Comparison of ENCODE assay signal across 1 cellular context in the genomic region with DNA sequence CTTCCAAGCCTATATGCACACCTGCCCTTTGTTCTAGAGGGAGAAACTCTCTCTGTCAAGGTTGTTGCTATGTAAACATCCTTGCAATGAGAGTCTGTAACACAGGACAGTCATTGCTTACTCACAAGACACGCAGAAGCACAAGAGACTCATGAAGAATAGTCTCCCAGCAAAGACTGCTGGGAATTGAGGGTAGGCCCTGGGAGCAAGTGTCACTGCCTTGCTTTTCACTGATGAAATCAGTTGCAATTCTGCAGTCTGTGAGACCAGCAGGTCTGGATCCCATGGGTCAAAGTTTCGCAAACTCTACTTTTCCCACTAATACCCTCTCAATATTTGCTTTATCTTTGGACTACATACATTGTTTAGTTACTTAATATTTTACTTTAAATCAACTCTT.
TF ChIP-seq lines count a peak whose summit lies in the region.

No MANE protein-coding gene starts in this region.

TF ChIP-seq in HepG2, 621 proteins besides CTCF, POLR2A, EP300 and RAD21 (continued from another document and continues in another):
- TF ChIP-seq DPF2 (CRISPR knock-in tag; IDR thresholded peaks at IDR 0.05; ENCODE audit: borderline replicate concordance, low read depth) (peak; percentile 90), HDAC2 (CRISPR knock-in tag; IDR thresholded peaks at IDR 0.05) (peak; percentile 87), DNMT1 (CRISPR knock-in tag; IDR thresholded peaks at IDR 0.05) (no peak), TGIF2 (CRISPR knock-in tag; IDR thresholded peaks at IDR 0.05) (no peak; the same call in 1 of the 2 replicates), FOXJ3 (CRISPR knock-in tag; IDR thresholded peaks at IDR 0.05; ENCODE audit: borderline replicate concordance) (peak; percentile 89; the same call in 1 of the 2 replicates), ZNF572 (CRISPR knock-in tag; IDR thresholded peaks at IDR 0.05) (no peak), ZNF850 (CRISPR knock-in tag; conservative IDR thresholded peaks at IDR 0.05) (no peak), U2AF2 (IDR thresholded peaks at IDR 0.05; ENCODE audit: low read depth, low read length) (no peak), ZNF530 (CRISPR knock-in tag; IDR thresholded peaks at IDR 0.05; ENCODE audit: low read depth) (no peak), GATAD2A (CRISPR knock-in tag; IDR thresholded peaks at IDR 0.05) (peak; percentile 99), SIN3B (IDR thresholded peaks at IDR 0.05; ENCODE audit: low read length) (no peak), ZFP90 (CRISPR knock-in tag; IDR thresholded peaks at IDR 0.05; ENCODE audit: borderline replicate concordance) (no peak), PHB2 (IDR thresholded peaks at IDR 0.05; ENCODE audit: partially characterized antibody) (no peak), ZKSCAN5 (CRISPR knock-in tag; IDR thresholded peaks at IDR 0.05) (no peak), EZH2 (conservative IDR thresholded peaks at IDR 0.05; ENCODE audit: low read depth, low read length) (no peak), EED (CRISPR knock-in tag; IDR thresholded peaks at IDR 0.05) (no peak), HOXA3 (CRISPR knock-in tag; IDR thresholded peaks at IDR 0.05) (peak; percentile 58; the same call in 1 of the 2 replicates), ZNF598 (CRISPR knock-in tag; IDR thresholded peaks at IDR 0.05; ENCODE audit: borderline replicate concordance) (no peak), KAT8 (CRISPR knock-in tag; IDR thresholded peaks at IDR 0.05) (peak; percentile 81; the same call in 1 of the 2 replicates), ZNF350 (CRISPR knock-in tag; IDR thresholded peaks at IDR 0.05; ENCODE audit: borderline replicate concordance, low read depth) (peak; percentile 62; the same call in 1 of the 2 replicates), GZF1 (CRISPR knock-in tag; IDR thresholded peaks at IDR 0.05) (no peak), ZNF260 (CRISPR knock-in tag; IDR thresholded peaks at IDR 0.05; ENCODE audit: borderline replicate concordance, low read depth) (no peak), MTF1 (CRISPR knock-in tag; IDR thresholded peaks at IDR 0.05) (no peak), KLF16 (CRISPR knock-in tag; IDR thresholded peaks at IDR 0.05) (no peak; a peak in 2 of 4 replicates), ZEB1 (IDR thresholded peaks at IDR 0.05; ENCODE audit: insufficient replicate concordance, low read depth) (peak; percentile 73), PPARG (CRISPR knock-in tag; conservative IDR thresholded peaks at IDR 0.05) (peak; percentile 80)
- TF ChIP-seq, protein P1, sequence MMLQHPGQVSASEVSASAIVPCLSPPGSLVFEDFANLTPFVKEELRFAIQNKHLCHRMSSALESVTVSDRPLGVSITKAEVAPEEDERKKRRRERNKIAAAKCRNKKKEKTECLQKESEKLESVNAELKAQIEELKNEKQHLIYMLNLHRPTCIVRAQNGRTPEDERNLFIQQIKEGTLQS (CRISPR knock-in tag; IDR thresholded peaks at IDR 0.05) = no peak
- TF ChIP-seq, protein P2, sequence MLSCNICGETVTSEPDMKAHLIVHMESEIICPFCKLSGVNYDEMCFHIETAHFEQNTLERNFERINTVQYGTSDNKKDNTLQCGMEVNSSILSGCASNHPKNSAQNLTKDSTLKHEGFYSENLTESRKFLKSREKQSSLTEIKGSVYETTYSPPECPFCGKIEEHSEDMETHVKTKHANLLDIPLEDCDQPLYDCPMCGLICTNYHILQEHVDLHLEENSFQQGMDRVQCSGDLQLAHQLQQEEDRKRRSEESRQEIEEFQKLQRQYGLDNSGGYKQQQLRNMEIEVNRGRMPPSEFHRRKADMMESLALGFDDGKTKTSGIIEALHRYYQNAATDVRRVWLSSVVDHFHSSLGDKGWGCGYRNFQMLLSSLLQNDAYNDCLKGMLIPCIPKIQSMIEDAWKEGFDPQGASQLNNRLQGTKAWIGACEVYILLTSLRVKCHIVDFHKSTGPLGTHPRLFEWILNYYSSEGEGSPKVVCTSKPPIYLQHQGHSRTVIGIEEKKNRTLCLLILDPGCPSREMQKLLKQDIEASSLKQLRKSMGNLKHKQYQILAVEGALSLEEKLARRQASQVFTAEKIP (CRISPR knock-in tag; IDR thresholded peaks at IDR 0.05; ENCODE audit: borderline replicate concordance) = no peak
- TF ChIP-seq, protein P3, sequence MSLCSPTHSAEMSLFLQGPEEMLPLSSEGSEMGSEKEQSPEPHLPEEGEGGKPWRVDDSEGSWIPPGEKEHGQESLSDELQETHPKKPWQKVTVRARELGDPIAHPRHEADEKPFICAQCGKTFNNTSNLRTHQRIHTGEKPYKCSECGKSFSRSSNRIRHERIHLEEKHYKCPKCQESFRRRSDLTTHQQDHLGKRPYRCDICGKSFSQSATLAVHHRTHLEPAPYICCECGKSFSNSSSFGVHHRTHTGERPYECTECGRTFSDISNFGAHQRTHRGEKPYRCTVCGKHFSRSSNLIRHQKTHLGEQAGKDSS (CRISPR knock-in tag; IDR thresholded peaks at IDR 0.05; ENCODE audit: borderline replicate concordance, low read depth) = no peak
- TF ChIP-seq, protein P4, sequence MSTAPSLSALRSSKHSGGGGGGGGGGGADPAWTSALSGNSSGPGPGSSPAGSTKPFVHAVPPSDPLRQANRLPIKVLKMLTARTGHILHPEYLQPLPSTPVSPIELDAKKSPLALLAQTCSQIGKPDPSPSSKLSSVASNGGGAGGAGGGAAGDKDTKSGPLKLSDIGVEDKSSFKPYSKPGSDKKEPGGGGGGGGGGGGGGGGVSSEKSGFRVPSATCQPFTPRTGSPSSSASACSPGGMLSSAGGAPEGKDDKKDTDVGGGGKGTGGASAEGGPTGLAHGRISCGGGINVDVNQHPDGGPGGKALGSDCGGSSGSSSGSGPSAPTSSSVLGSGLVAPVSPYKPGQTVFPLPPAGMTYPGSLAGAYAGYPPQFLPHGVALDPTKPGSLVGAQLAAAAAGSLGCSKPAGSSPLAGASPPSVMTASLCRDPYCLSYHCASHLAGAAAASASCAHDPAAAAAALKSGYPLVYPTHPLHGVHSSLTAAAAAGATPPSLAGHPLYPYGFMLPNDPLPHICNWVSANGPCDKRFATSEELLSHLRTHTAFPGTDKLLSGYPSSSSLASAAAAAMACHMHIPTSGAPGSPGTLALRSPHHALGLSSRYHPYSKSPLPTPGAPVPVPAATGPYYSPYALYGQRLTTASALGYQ (CRISPR knock-in tag; IDR thresholded peaks at IDR 0.05) = no peak
- TF ChIP-seq, protein P5, sequence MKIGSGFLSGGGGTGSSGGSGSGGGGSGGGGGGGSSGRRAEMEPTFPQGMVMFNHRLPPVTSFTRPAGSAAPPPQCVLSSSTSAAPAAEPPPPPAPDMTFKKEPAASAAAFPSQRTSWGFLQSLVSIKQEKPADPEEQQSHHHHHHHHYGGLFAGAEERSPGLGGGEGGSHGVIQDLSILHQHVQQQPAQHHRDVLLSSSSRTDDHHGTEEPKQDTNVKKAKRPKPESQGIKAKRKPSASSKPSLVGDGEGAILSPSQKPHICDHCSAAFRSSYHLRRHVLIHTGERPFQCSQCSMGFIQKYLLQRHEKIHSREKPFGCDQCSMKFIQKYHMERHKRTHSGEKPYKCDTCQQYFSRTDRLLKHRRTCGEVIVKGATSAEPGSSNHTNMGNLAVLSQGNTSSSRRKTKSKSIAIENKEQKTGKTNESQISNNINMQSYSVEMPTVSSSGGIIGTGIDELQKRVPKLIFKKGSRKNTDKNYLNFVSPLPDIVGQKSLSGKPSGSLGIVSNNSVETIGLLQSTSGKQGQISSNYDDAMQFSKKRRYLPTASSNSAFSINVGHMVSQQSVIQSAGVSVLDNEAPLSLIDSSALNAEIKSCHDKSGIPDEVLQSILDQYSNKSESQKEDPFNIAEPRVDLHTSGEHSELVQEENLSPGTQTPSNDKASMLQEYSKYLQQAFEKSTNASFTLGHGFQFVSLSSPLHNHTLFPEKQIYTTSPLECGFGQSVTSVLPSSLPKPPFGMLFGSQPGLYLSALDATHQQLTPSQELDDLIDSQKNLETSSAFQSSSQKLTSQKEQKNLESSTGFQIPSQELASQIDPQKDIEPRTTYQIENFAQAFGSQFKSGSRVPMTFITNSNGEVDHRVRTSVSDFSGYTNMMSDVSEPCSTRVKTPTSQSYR (CRISPR knock-in tag; IDR thresholded peaks at IDR 0.05; ENCODE audit: borderline replicate concordance) = no peak
- TF ChIP-seq, protein P6, sequence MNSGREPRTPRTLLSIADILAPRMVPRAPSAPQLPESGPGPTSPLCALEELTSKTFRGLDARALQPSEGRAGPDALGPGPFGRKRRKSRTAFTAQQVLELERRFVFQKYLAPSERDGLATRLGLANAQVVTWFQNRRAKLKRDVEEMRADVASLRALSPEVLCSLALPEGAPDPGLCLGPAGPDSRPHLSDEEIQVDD (CRISPR knock-in tag; IDR thresholded peaks at IDR 0.05; ENCODE audit: borderline replicate concordance) = no peak
- TF ChIP-seq, protein P7, sequence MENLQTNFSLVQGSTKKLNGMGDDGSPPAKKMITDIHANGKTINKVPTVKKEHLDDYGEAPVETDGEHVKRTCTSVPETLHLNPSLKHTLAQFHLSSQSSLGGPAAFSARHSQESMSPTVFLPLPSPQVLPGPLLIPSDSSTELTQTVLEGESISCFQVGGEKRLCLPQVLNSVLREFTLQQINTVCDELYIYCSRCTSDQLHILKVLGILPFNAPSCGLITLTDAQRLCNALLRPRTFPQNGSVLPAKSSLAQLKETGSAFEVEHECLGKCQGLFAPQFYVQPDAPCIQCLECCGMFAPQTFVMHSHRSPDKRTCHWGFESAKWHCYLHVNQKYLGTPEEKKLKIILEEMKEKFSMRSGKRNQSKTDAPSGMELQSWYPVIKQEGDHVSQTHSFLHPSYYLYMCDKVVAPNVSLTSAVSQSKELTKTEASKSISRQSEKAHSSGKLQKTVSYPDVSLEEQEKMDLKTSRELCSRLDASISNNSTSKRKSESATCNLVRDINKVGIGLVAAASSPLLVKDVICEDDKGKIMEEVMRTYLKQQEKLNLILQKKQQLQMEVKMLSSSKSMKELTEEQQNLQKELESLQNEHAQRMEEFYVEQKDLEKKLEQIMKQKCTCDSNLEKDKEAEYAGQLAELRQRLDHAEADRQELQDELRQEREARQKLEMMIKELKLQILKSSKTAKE (CRISPR knock-in tag; IDR thresholded peaks at IDR 0.05; ENCODE audit: borderline replicate concordance) = 0 out of 2 replicates have a peak, but pooled peaks have one; percentile 23
- TF ChIP-seq, protein P8, sequence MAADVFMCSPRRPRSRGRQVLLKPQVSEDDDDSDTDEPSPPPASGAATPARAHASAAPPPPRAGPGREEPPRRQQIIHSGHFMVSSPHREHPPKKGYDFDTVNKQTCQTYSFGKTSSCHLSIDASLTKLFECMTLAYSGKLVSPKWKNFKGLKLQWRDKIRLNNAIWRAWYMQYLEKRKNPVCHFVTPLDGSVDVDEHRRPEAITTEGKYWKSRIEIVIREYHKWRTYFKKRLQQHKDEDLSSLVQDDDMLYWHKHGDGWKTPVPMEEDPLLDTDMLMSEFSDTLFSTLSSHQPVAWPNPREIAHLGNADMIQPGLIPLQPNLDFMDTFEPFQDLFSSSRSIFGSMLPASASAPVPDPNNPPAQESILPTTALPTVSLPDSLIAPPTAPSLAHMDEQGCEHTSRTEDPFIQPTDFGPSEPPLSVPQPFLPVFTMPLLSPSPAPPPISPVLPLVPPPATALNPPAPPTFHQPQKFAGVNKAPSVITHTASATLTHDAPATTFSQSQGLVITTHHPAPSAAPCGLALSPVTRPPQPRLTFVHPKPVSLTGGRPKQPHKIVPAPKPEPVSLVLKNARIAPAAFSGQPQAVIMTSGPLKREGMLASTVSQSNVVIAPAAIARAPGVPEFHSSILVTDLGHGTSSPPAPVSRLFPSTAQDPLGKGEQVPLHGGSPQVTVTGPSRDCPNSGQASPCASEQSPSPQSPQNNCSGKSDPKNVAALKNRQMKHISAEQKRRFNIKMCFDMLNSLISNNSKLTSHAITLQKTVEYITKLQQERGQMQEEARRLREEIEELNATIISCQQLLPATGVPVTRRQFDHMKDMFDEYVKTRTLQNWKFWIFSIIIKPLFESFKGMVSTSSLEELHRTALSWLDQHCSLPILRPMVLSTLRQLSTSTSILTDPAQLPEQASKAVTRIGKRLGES (CRISPR knock-in tag; IDR thresholded peaks at IDR 0.05; ENCODE audit: borderline replicate concordance) = no peak
- TF ChIP-seq, protein P9, sequence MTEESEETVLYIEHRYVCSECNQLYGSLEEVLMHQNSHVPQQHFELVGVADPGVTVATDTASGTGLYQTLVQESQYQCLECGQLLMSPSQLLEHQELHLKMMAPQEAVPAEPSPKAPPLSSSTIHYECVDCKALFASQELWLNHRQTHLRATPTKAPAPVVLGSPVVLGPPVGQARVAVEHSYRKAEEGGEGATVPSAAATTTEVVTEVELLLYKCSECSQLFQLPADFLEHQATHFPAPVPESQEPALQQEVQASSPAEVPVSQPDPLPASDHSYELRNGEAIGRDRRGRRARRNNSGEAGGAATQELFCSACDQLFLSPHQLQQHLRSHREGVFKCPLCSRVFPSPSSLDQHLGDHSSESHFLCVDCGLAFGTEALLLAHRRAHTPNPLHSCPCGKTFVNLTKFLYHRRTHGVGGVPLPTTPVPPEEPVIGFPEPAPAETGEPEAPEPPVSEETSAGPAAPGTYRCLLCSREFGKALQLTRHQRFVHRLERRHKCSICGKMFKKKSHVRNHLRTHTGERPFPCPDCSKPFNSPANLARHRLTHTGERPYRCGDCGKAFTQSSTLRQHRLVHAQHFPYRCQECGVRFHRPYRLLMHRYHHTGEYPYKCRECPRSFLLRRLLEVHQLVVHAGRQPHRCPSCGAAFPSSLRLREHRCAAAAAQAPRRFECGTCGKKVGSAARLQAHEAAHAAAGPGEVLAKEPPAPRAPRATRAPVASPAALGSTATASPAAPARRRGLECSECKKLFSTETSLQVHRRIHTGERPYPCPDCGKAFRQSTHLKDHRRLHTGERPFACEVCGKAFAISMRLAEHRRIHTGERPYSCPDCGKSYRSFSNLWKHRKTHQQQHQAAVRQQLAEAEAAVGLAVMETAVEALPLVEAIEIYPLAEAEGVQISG (CRISPR knock-in tag; IDR thresholded peaks at IDR 0.05) = peak; percentile 71
- TF ChIP-seq, protein P10, sequence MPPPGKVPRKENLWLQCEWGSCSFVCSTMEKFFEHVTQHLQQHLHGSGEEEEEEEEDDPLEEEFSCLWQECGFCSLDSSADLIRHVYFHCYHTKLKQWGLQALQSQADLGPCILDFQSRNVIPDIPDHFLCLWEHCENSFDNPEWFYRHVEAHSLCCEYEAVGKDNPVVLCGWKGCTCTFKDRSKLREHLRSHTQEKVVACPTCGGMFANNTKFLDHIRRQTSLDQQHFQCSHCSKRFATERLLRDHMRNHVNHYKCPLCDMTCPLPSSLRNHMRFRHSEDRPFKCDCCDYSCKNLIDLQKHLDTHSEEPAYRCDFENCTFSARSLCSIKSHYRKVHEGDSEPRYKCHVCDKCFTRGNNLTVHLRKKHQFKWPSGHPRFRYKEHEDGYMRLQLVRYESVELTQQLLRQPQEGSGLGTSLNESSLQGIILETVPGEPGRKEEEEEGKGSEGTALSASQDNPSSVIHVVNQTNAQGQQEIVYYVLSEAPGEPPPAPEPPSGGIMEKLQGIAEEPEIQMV (CRISPR knock-in tag; IDR thresholded peaks at IDR 0.05; ENCODE audit: low read depth) = no peak
- TF ChIP-seq, protein P11, sequence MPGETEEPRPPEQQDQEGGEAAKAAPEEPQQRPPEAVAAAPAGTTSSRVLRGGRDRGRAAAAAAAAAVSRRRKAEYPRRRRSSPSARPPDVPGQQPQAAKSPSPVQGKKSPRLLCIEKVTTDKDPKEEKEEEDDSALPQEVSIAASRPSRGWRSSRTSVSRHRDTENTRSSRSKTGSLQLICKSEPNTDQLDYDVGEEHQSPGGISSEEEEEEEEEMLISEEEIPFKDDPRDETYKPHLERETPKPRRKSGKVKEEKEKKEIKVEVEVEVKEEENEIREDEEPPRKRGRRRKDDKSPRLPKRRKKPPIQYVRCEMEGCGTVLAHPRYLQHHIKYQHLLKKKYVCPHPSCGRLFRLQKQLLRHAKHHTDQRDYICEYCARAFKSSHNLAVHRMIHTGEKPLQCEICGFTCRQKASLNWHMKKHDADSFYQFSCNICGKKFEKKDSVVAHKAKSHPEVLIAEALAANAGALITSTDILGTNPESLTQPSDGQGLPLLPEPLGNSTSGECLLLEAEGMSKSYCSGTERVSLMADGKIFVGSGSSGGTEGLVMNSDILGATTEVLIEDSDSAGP (CRISPR knock-in tag; IDR thresholded peaks at IDR 0.05; ENCODE audit: borderline replicate concordance) = no peak
- TF ChIP-seq, protein P12, sequence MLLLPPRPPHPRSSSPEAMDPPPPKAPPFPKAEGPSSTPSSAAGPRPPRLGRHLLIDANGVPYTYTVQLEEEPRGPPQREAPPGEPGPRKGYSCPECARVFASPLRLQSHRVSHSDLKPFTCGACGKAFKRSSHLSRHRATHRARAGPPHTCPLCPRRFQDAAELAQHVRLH (CRISPR knock-in tag; IDR thresholded peaks at IDR 0.05; ENCODE audit: borderline replicate concordance, low read depth) = no peak
